ENCODE assay signal across 1 cellular context in the genomic region with DNA sequence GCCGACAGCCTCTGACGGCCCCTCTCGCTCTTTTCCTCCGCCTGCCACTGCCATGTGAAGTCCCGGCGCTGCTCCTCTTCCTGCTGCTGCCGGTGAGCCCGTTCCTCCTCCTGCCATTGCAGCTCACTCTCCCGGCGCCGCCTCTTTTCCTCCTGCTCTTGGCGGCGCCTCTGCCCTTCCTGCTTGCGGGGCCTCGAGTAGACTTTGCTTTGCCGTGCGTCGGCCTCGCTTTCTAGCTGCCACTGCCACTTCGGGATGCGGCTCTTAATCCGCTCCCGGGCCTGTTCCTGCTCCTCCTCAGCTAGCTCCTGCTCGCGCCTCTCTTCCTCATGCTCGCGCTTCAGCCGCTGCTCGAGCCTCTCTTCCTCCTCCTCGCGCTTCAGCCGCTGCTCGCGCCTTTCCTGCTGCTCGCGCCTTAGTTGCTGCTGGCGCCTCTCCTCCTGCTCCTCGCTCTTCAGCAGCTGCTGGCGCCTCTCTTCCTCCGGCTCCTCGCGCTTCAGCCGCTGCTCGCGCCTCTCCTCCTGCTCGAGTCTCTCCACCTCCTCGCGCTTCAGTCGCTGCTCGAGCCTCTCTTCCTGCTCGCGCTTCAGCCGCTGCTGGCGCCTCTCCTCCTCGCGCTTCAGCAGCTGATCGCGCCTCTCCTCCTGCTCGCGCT.
TF ChIP-seq lines count a peak whose summit lies in the region.

No MANE protein-coding gene starts in this region.

TF ChIP-seq in liver, 16 proteins besides CTCF, POLR2A, EP300 and RAD21 (continued from another document):
- TF ChIP-seq, protein P1, sequence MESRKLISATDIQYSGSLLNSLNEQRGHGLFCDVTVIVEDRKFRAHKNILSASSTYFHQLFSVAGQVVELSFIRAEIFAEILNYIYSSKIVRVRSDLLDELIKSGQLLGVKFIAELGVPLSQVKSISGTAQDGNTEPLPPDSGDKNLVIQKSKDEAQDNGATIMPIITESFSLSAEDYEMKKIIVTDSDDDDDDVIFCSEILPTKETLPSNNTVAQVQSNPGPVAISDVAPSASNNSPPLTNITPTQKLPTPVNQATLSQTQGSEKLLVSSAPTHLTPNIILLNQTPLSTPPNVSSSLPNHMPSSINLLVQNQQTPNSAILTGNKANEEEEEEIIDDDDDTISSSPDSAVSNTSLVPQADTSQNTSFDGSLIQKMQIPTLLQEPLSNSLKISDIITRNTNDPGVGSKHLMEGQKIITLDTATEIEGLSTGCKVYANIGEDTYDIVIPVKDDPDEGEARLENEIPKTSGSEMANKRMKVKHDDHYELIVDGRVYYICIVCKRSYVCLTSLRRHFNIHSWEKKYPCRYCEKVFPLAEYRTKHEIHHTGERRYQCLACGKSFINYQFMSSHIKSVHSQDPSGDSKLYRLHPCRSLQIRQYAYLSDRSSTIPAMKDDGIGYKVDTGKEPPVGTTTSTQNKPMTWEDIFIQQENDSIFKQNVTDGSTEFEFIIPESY (IDR thresholded peaks at IDR 0.05), result no peak
